19 cellular contexts compared by ENCODE assay signal in the genomic region with DNA sequence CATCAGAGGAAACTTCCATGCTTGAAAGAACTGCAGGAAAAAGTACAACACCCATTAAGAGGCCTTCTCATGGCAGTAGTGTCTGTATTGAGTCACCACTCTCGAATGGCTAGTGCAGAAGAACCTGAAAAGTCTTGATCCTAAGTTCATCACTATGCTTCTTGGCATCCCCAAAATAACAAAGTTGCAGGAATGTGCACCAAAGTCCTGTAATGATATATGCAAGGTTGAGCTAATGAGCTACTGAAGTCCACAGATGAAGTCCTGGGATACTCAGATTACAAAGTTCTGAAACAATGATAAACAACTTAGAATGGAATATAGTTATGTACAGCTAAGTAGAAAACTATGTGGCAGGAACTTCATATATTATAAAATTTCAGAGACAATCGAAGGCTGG.
DNase-seq lines count a peak whose midpoint lies in the region; ATAC-seq, FAIRE-seq and TF ChIP-seq lines count a peak whose summit lies in the region.
"Had no signal": no experiment of that assay in that cellular context is flagged by ENCODE, and none has a peak within 500 bp of the region (broad histone marks: within the 10 kb centered on the region; RNA-seq: fewer than 3 reads in every experiment).

No MANE protein-coding gene starts in this region.

- in situ Hi-C loops in astrocyte of the spinal cord (cut with HindIII; ENCODE audit: low sequenced_read_pairs): no loop called here

- WGBS in pancreas, 2 donors: 23 to 25% methylated on average over 2 of the region's 2 CpGs

- H3K4me3 ChIP-seq in astrocyte of the spinal cord (ENCODE audit: low read depth, low read length) (no peak overlapping the region), pancreas (no peak overlapping the region)
- H3K4me3 ChIP-seq: BLaER1 treated with 17β-estradiol and CSF1 and Interleukin-3, amounts not matched to agents 10 nM and 100 nM had no signal

- H3K36me3 ChIP-seq in pancreas: no peaks in the 10 kb centered on the region
- H3K36me3 ChIP-seq: BLaER1 treated with 17β-estradiol and CSF1 and Interleukin-3, amounts not matched to agents 10 nM and 100 nM had no signal

- no peaks in the 10 kb centered on the region for H3K9me3 ChIP-seq in pancreas
- H3K9me3 ChIP-seq: BLaER1 treated with 17β-estradiol and CSF1 and Interleukin-3, amounts not matched to agents 10 nM and 100 nM had no signal

- no peak for FAIRE-seq in pancreas (lab: Jason Lieb, UNC)

- no peak for ATAC-seq in pancreas
- ATAC-seq: SK-N-SH treated with all-trans-retinoic acid at 6 μM for 48 hours had no signal

- DNase-seq in AG08395 (ENCODE audit: low spot score) (peak; percentile 12), HS-27A (ENCODE audit: low read depth) (peak; percentile 22), astrocyte of the spinal cord (ENCODE audit: low read depth, low spot score) (peak; percentile 24), iris pigment epithelial cell (ENCODE audit: low read depth) (peak; percentile 64), pancreas (no peak), NCI-H1694 treated with DMSO at 0.1 percent for 48 hours (lab: John Stamatoyannopoulos, UW) (no peak), DMS53 treated with DMSO at 0.1 percent for 48 hours (lab: John Stamatoyannopoulos, UW; ENCODE audit: unreplicated experiment) (no peak), NCI-H69 (lab: John Stamatoyannopoulos, UW) (no peak)
- DNase-seq: CD8-positive, alpha-beta memory T cell; DND-41; Karpas-422; NCI-H1105; NCI-H1694; NCI-H526 treated with DMSO at 0.1 percent for 48 hours; NK-92 treated with Interleukin-12 subunit alpha and Interleukin-12 subunit beta, amount 100 ng/mL, for 24 hours; SHP77 treated with DMSO at 0.1 percent for 48 hours had no signal

- intact Hi-C loops in pancreas (cut with DNase I): no loop called here

- H3K27me3 ChIP-seq in pancreas: no peaks in the 10 kb centered on the region
- H3K27me3 ChIP-seq: BLaER1 treated with 17β-estradiol and CSF1 and Interleukin-3, amounts not matched to agents 10 nM and 100 nM had no signal

- no peak overlapping the region for H3K27ac ChIP-seq in pancreas
- H3K27ac ChIP-seq: 22Rv1; BLaER1 treated with 17β-estradiol and CSF1 and Interleukin-3, amounts not matched to agents 10 nM and 100 nM had no signal

- H3K4me1 ChIP-seq in pancreas: no peaks in the 10 kb centered on the region
- H3K4me1 ChIP-seq: BLaER1 treated with 17β-estradiol and CSF1 and Interleukin-3, amounts not matched to agents 10 nM and 100 nM had no signal

- TF ChIP-seq CTCF in astrocyte of the spinal cord (IDR thresholded peaks at IDR 0.05; ENCODE audit: low read depth, low read length) (no peak), pancreas (IDR thresholded peaks at IDR 0.05) (no peak)

Comparison
In these comparisons a context has a peak if more than half of its experiments do, and no peak if none do; other contexts are left out.
1. DNase-seq: peak in AG08395 (single experiment), HS-27A (single experiment), astrocyte of the spinal cord (single experiment) and iris pigment epithelial cell (single experiment); none in pancreas (0 of 6), NCI-H1694 treated with DMSO at 0.1 percent for 48 hours (single experiment), DMS53 treated with DMSO at 0.1 percent for 48 hours (single experiment) and NCI-H69 (single experiment).